1 cellular context compared by ENCODE assay signal in genomic region chr1:23451452-23451851, GRCh38.
TF ChIP-seq lines count a peak whose summit lies in the region.

No MANE protein-coding gene starts in this region.

TF ChIP-seq in K562, 482 proteins besides CTCF, POLR2A, EP300 and RAD21 (continued from another document):
- TF ChIP-seq ZHX1 (conservative IDR thresholded peaks at IDR 0.05; ENCODE audit: low read length) (no peak), TCF7L2 (IDR thresholded peaks at IDR 0.05; ENCODE audit: low read depth, low read length) (no peak), NFIC (IDR thresholded peaks at IDR 0.05) (no peak), MYNN (IDR thresholded peaks at IDR 0.05) (no peak), MYNN (CRISPR knock-in tag; IDR thresholded peaks at IDR 0.05) (no peak), RNF219 (CRISPR knock-in tag; IDR thresholded peaks at IDR 0.05) (no peak), L3MBTL2 (IDR thresholded peaks at IDR 0.05) (no peak), CBFA2T2 (conservative IDR thresholded peaks at IDR 0.05) (no peak), RBFOX2 (IDR thresholded peaks at IDR 0.05; ENCODE audit: low read depth, low read length) (no peak), SPI1 (IDR thresholded peaks at IDR 0.05; ENCODE audit: borderline replicate concordance, low read depth, low read length) (no peak), MNT (conservative IDR thresholded peaks at IDR 0.05) (no peak), SMARCE1 (IDR thresholded peaks at IDR 0.05) (no peak), GTF2B (IDR thresholded peaks at IDR 0.05; ENCODE audit: extremely low read depth, insufficient read length) (no peak), ELF4 (CRISPR knock-in tag; IDR thresholded peaks at IDR 0.05) (no peak), PURB (CRISPR knock-in tag; IDR thresholded peaks at IDR 0.05; ENCODE audit: low read depth) (no peak), ZNF165 (CRISPR knock-in tag; IDR thresholded peaks at IDR 0.05; ENCODE audit: borderline replicate concordance) (no peak)
TF ChIP-seq in K562: peak in this region for 0.
